12 cellular contexts compared by ENCODE assay signal in the genomic region with DNA sequence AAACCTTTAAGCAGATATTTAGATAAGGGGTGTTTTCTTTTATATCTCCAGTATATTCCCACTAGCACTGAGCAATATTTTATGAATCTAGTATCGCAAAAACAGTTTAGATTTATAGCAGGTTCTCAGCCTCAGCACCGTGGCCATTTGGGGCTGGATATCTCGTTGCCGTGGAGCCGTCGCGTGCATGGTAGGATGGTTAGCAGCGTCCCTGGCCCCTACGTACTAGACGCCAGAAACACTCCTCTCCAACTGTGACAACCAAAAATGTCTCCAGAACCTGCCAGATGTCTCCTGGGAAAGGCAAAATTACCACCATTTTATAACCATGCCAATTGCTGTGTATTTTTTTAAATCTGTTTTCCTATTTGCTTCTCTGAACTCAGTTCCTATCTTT.
DNase-seq lines count a peak whose midpoint lies in the region; ATAC-seq and TF ChIP-seq lines count a peak whose summit lies in the region.
"Had no signal": no experiment of that assay in that cellular context is flagged by ENCODE, and none has a peak within 500 bp of the region (broad histone marks: within the 10 kb centered on the region; RNA-seq: fewer than 3 reads in every experiment).

No MANE protein-coding gene starts in this region.

- no peaks in the 10 kb centered on the region for H3K27me3 Mint-ChIP-seq in nephron (ENCODE audit: low read depth)
- H3K27me3 Mint-ChIP-seq in type B pancreatic cell = no peaks in the 10 kb centered on the region
- H3K27me3 Mint-ChIP-seq: T-cell had no signal

- H3K4me1 Mint-ChIP-seq in nephron = peaks cover 17% of the 10 kb centered on the region
- peaks cover 8% of the 10 kb centered on the region for H3K4me1 Mint-ChIP-seq in type B pancreatic cell (ENCODE audit: unreplicated experiment)
- H3K4me1 Mint-ChIP-seq: activated CD4-positive, alpha-beta T cell treated with anti-CD3 and anti-CD28 coated beads for 36 hours; naive thymus-derived CD4-positive, alpha-beta T cell; T-cell had no signal

- H3K27ac Mint-ChIP-seq in nephron = peak overlapping the region; percentile 5 to 63 (median 19)
- H3K27ac Mint-ChIP-seq in type B pancreatic cell = peak overlapping the region; percentile 61
- H3K27ac Mint-ChIP-seq: activated CD4-positive, alpha-beta T cell treated with anti-CD3 and anti-CD28 coated beads for 36 hours; naive thymus-derived CD4-positive, alpha-beta T cell; T-cell had no signal

- DNase-seq in caudate nucleus (lab: John Stamatoyannopoulos, UW) (no peak), Right ventricle myocardium superior (no peak), type B pancreatic cell (ENCODE audit: extremely low spot score, unreplicated experiment) (no peak)
- DNase-seq in stimulated activated CD4-positive, alpha-beta T cell treated with anti-CD3 and anti-CD28 coated beads, Interleukin-4, amount 100 ng/mL, for 24 hours = no peak
- DNase-seq: activated CD4-positive, alpha-beta T cell treated with anti-CD3 and anti-CD28 coated beads for 36 hours; effector CD4-positive, alpha-beta T cell; naive thymus-derived CD4-positive, alpha-beta T cell; T-cell had no signal

- ATAC-seq in Right ventricle myocardium superior (ENCODE audit: poor library complexity) = peak; percentile 30
- no peak for ATAC-seq in HG03439 (IDR thresholded peaks at IDR 0.05; ENCODE audit: unreplicated experiment)
- ATAC-seq in HG02642 (IDR thresholded peaks at IDR 0.05; ENCODE audit: poor library complexity, unreplicated experiment) = no peak
- ATAC-seq: activated CD4-positive, alpha-beta T cell treated with anti-CD3 and anti-CD28 coated beads for 36 hours; T-cell had no signal

- no peaks in the 10 kb centered on the region for H3K36me3 Mint-ChIP-seq in nephron (ENCODE audit: low read depth)
- no peaks in the 10 kb centered on the region for H3K36me3 Mint-ChIP-seq in type B pancreatic cell
- H3K36me3 Mint-ChIP-seq: naive thymus-derived CD4-positive, alpha-beta T cell; T-cell had no signal

- H3K4me3 Mint-ChIP-seq in nephron (peak overlapping the region in 1 of 3 experiments; percentile 13), type B pancreatic cell (no peak overlapping the region)
- H3K4me3 Mint-ChIP-seq: activated CD4-positive, alpha-beta T cell treated with anti-CD3 and anti-CD28 coated beads for 36 hours; naive thymus-derived CD4-positive, alpha-beta T cell; T-cell had no signal

- TF ChIP-seq CTCF in nephron (IDR thresholded peaks at IDR 0.05; ENCODE audit: unreplicated experiment in 3 of 3) (no peak), type B pancreatic cell (conservative IDR thresholded peaks at IDR 0.05) (no peak)

- H3K27ac ChIP-seq in caudate nucleus (ENCODE audit: low read depth, low read length) = peak overlapping the region; percentile 58
- H3K27ac ChIP-seq: prostate gland had no signal

- intact Hi-C loops in Right ventricle myocardium superior (cut with DNase I) = no loop called here

- no peaks in the 10 kb centered on the region for H3K9me3 Mint-ChIP-seq in nephron
- H3K9me3 Mint-ChIP-seq in type B pancreatic cell = no peaks in the 10 kb centered on the region
